In genomic region chr6:27772261-27773001, GRCh38 we compare ENCODE assay signal across 1 cellular context.
TF ChIP-seq lines count a peak whose summit lies in the region.

No MANE protein-coding gene starts in this region.

TF ChIP-seq in K562, 482 proteins besides CTCF, POLR2A, EP300 and RAD21 (continued from another document and continues in another):
- TF ChIP-seq ARID4B (CRISPR knock-in tag; IDR thresholded peaks at IDR 0.05) (no peak; the same call in 1 of the 2 replicates), SFPQ (IDR thresholded peaks at IDR 0.05; ENCODE audit: low read depth, low read length) (no peak), THAP12 (CRISPR knock-in tag; IDR thresholded peaks at IDR 0.05) (no peak), CHAMP1 (IDR thresholded peaks at IDR 0.05) (peak; percentile 71; the same call in 1 of the 2 replicates), ZNF384 (IDR thresholded peaks at IDR 0.05; ENCODE audit: low read depth, low read length) (no peak), NEUROD1 (IDR thresholded peaks at IDR 0.05; ENCODE audit: borderline replicate concordance, low read depth, low read length, partially characterized antibody) (peak; percentile 46), PURB (CRISPR knock-in tag; IDR thresholded peaks at IDR 0.05; ENCODE audit: low read depth) (no peak), ZNF655 (CRISPR knock-in tag; IDR thresholded peaks at IDR 0.05) (no peak), PRMT5 (CRISPR knock-in tag; IDR thresholded peaks at IDR 0.05) (no peak), ZNF184 (CRISPR knock-in tag; IDR thresholded peaks at IDR 0.05) (no peak), SRSF7 (optimal IDR thresholded peaks at IDR 0.05; ENCODE audit: low read depth, low read length) (no peak), ZNF512 (tag; IDR thresholded peaks at IDR 0.05) (no peak), NFIC (IDR thresholded peaks at IDR 0.05) (peak; percentile 46; the same call in 1 of the 2 replicates), SMAD2 (IDR thresholded peaks at IDR 0.05; ENCODE audit: low read depth, low read length) (no peak), FOXK2 (conservative IDR thresholded peaks at IDR 0.05 in 1 of 2, IDR thresholded peaks at IDR 0.05 in 1 of 2; ENCODE audit: low read depth in 2 of 2) (peak; percentile 10 to 59; a peak in 1 of 4 replicates), PBX2 (CRISPR knock-in tag; IDR thresholded peaks at IDR 0.05; ENCODE audit: low read depth) (no peak), PBX2 (tag; conservative IDR thresholded peaks at IDR 0.05; ENCODE audit: low read depth) (no peak; the same call in 1 of the 2 replicates), MEF2A (IDR thresholded peaks at IDR 0.05; ENCODE audit: control insufficient read depth, low read depth, low read length) (no peak), RREB1 (CRISPR knock-in tag; IDR thresholded peaks at IDR 0.05) (0 out of 2 replicates have a peak, but pooled peaks have one; percentile 50), BHLHE40 (IDR thresholded peaks at IDR 0.05; ENCODE audit: low read length) (peak; percentile 51), XRCC4 (IDR thresholded peaks at IDR 0.05; ENCODE audit: extremely low read depth, insufficient read depth, insufficient read length) (no peak), ZNF507 (tag; conservative IDR thresholded peaks at IDR 0.05) (no peak), ZBTB34 (CRISPR knock-in tag; IDR thresholded peaks at IDR 0.05) (no peak), SPI1 (IDR thresholded peaks at IDR 0.05; ENCODE audit: borderline replicate concordance, low read depth, low read length) (no peak)
